ENCODE assay signal across 1 cellular context in the genomic region with DNA sequence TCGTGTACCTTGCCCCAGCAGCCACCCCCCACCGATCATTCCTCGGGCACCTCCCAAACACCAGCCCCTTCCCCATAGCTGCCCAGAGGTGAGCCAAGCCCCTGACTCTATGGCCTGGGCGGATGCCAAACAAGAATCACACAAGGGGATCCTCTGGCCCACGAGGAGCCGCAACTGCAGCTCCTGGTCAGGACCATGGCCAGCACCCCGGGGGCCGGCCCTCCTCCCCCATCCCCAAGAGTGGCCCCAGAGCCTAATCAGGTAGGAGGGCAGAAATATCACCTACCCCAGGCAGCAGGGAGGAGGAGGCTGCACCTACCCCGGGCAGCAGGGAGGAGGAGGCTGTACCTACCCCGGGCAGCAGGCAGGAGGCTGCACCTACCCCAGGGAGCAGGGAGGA.
A peak's percentile ranks its signal among the peaks of the same experiment; 100 is the strongest.
TF ChIP-seq lines count a peak whose summit lies in the region.

No MANE protein-coding gene starts in this region.

TF ChIP-seq in HEK293, 187 proteins besides CTCF, POLR2A, EP300 and RAD21 (continued from another document):
- no peak for TF ChIP-seq ZFP37 (tag by site-specific recombination; IDR thresholded peaks at IDR 0.05)
- TF ChIP-seq MZF1 (tag by site-specific recombination; IDR thresholded peaks at IDR 0.05; ENCODE audit: borderline replicate concordance), result no peak
- TF ChIP-seq ZNF596 (tag by site-specific recombination; IDR thresholded peaks at IDR 0.05), result no peak
- TF ChIP-seq, protein P1, sequence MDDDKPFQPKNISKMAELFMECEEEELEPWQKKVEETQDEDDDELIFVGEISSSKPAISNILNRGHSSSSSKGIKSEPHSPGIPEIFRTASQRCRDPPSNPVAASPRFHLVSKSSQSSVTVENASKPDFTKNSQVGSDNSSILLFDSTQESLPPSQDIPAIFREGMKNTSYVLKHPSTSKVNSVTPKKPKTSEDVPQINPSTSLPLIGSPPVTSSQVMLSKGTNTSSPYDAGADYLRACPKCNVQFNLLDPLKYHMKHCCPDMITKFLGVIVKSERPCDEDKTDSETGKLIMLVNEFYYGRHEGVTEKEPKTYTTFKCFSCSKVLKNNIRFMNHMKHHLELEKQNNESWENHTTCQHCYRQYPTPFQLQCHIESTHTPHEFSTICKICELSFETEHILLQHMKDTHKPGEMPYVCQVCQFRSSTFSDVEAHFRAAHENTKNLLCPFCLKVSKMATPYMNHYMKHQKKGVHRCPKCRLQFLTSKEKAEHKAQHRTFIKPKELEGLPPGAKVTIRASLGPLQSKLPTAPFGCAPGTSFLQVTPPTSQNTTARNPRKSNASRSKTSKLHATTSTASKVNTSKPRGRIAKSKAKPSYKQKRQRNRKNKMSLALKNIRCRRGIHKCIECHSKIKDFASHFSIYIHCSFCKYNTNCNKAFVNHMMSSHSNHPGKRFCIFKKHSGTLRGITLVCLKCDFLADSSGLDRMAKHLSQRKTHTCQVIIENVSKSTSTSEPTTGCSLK (tag by site-specific recombination; IDR thresholded peaks at IDR 0.05), result no peak
- TF ChIP-seq, protein P2, sequence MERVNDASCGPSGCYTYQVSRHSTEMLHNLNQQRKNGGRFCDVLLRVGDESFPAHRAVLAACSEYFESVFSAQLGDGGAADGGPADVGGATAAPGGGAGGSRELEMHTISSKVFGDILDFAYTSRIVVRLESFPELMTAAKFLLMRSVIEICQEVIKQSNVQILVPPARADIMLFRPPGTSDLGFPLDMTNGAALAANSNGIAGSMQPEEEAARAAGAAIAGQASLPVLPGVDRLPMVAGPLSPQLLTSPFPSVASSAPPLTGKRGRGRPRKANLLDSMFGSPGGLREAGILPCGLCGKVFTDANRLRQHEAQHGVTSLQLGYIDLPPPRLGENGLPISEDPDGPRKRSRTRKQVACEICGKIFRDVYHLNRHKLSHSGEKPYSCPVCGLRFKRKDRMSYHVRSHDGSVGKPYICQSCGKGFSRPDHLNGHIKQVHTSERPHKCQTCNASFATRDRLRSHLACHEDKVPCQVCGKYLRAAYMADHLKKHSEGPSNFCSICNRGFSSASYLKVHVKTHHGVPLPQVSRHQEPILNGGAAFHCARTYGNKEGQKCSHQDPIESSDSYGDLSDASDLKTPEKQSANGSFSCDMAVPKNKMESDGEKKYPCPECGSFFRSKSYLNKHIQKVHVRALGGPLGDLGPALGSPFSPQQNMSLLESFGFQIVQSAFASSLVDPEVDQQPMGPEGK (tag by site-specific recombination; IDR thresholded peaks at IDR 0.05), result 0 out of 2 replicates have a peak, but pooled peaks have one; percentile 37
- TF ChIP-seq, protein P3, sequence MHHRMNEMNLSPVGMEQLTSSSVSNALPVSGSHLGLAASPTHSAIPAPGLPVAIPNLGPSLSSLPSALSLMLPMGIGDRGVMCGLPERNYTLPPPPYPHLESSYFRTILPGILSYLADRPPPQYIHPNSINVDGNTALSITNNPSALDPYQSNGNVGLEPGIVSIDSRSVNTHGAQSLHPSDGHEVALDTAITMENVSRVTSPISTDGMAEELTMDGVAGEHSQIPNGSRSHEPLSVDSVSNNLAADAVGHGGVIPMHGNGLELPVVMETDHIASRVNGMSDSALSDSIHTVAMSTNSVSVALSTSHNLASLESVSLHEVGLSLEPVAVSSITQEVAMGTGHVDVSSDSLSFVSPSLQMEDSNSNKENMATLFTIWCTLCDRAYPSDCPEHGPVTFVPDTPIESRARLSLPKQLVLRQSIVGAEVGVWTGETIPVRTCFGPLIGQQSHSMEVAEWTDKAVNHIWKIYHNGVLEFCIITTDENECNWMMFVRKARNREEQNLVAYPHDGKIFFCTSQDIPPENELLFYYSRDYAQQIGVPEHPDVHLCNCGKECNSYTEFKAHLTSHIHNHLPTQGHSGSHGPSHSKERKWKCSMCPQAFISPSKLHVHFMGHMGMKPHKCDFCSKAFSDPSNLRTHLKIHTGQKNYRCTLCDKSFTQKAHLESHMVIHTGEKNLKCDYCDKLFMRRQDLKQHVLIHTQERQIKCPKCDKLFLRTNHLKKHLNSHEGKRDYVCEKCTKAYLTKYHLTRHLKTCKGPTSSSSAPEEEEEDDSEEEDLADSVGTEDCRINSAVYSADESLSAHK (tag by site-specific recombination; IDR thresholded peaks at IDR 0.05), result no peak
- no peak for TF ChIP-seq ZNF416 (tag by site-specific recombination; IDR thresholded peaks at IDR 0.05)
- TF ChIP-seq ZNF2 (tag by site-specific recombination; IDR thresholded peaks at IDR 0.05), result no peak
- no peak for TF ChIP-seq ZNF324 (tag by site-specific recombination; IDR thresholded peaks at IDR 0.05)
- TF ChIP-seq ZNF791 (tag by site-specific recombination; IDR thresholded peaks at IDR 0.05), result no peak
- no peak for TF ChIP-seq KLF9 (tag by site-specific recombination; IDR thresholded peaks at IDR 0.05; ENCODE audit: low read depth)
- no peak for TF ChIP-seq ZSCAN18 (tag by site-specific recombination; IDR thresholded peaks at IDR 0.05)
